ENCODE assay signal across 19 cellular contexts in the genomic region with DNA sequence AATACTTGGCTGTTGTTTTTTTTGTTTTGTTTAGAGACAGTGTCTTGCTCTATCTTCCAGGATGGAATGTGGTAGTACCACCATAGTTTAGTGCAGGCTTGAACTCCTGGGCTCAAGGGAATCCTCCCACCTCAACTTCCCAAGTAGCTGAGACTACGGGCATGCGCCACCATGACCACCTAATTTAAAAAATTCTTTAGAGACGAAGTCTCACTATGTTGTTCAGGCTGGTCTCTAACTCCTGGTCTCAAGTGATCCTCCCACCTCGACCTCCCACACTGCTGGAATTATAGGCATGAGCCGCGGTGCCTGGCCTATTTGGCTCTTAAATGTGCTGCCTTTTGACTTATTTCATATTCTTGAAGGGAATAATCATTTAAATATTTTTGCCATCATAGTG.
"Had no signal": no experiment of that assay in that cellular context is flagged by ENCODE, and none has a peak within 500 bp of the region (broad histone marks: within the 10 kb centered on the region; RNA-seq: fewer than 3 reads in every experiment).

No MANE protein-coding gene starts in this region.

- H3K4me3 Mint-ChIP-seq: activated CD8-positive, alpha-beta memory T cell treated with anti-CD3 and anti-CD28 coated beads, Interleukin-2, amount 10 ng/mL, durations not matched to agents 7 days and 5 days; activated naive CD8-positive, alpha-beta T cell treated with anti-CD3 and anti-CD28 coated beads for 36 hours; activated T-cell treated with anti-CD3 and anti-CD28 coated beads, Interleukin-2, amount 50 U/mL, for 24 hours; memory B cell; neural crest cell; stimulated activated naive B cell treated with anti-CD40 and anti-IgM and Interleukin-4, amounts not matched to agents 10 μg/mL and 1 μg/mL and 100 μg/mL, for 72 hours had no signal

- H3K27me3 ChIP-seq: breast epithelium, dorsolateral prefrontal cortex, heart right ventricle, spleen, tibial nerve had no signal

- H3K27ac Mint-ChIP-seq: activated CD8-positive, alpha-beta memory T cell treated with anti-CD3 and anti-CD28 coated beads, Interleukin-2, amount 10 ng/mL, durations not matched to agents 7 days and 5 days; activated naive CD8-positive, alpha-beta T cell treated with anti-CD3 and anti-CD28 coated beads for 36 hours; activated T-cell treated with anti-CD3 and anti-CD28 coated beads, Interleukin-2, amount 50 U/mL, for 24 hours; memory B cell; stimulated activated naive B cell treated with anti-CD40 and anti-IgM and Interleukin-4, amounts not matched to agents 10 μg/mL and 1 μg/mL and 100 μg/mL, for 72 hours had no signal

- H3K27ac ChIP-seq: breast epithelium, spleen, tibial nerve had no signal

- H3K27me3 Mint-ChIP-seq: activated CD8-positive, alpha-beta memory T cell treated with anti-CD3 and anti-CD28 coated beads, Interleukin-2, amount 10 ng/mL, durations not matched to agents 7 days and 5 days; activated naive CD8-positive, alpha-beta T cell treated with anti-CD3 and anti-CD28 coated beads for 36 hours; activated T-cell treated with anti-CD3 and anti-CD28 coated beads, Interleukin-2, amount 50 U/mL, for 24 hours; memory B cell; stimulated activated naive B cell treated with anti-CD40 and anti-IgM and Interleukin-4, amounts not matched to agents 10 μg/mL and 1 μg/mL and 100 μg/mL, for 72 hours had no signal

- H3K4me1 ChIP-seq: breast epithelium, tibial nerve had no signal

- H3K4me3 ChIP-seq: breast epithelium, dorsolateral prefrontal cortex, heart right ventricle, spleen, tibial nerve had no signal

- H3K36me3 ChIP-seq: breast epithelium, heart right ventricle had no signal

- FAIRE-seq: endometrium, islet of Langerhans had no signal

- ATAC-seq: activated CD8-positive, alpha-beta memory T cell treated with anti-CD3 and anti-CD28 coated beads, Interleukin-2, amount 10 ng/mL, durations not matched to agents 7 days and 5 days; left lobe of liver; stimulated activated naive B cell treated with anti-CD40 and anti-IgM and Interleukin-4, amounts not matched to agents 10 μg/mL and 1 μg/mL and 100 μg/mL, for 72 hours had no signal

- DNase-seq: activated CD4-positive, alpha-beta T cell treated with anti-CD3 and anti-CD28 coated beads, Interleukin-2, amount 50 U/mL, for 4 hours; activated CD4-positive, CD25-positive, alpha-beta regulatory T cell treated with anti-CD3 and anti-CD28 coated beads, Interleukin-2, amount 50 U/mL, for 72 hours; activated CD8-positive, alpha-beta memory T cell treated with anti-CD3 and anti-CD28 coated beads, Interleukin-2, amount 10 ng/mL, durations not matched to agents 7 days and 5 days; activated gamma-delta T cell treated with Interleukin-2 at 50 U/mL for 16 hours; activated naive CD8-positive, alpha-beta T cell treated with anti-CD3 and anti-CD28 coated beads for 36 hours; activated T-cell treated with anti-CD3 and anti-CD28 coated beads, Interleukin-2, amount 50 U/mL, for 24 hours; dorsolateral prefrontal cortex; right cardiac atrium; spleen; stimulated activated CD4-positive, alpha-beta T cell treated with anti-CD3 and anti-CD28 coated beads, Interleukin-1b, Interleukin-23, amount 100 ng/mL, for 48 hours; stimulated activated naive B cell treated with anti-CD40 and anti-IgM and Interleukin-4, amounts not matched to agents 10 μg/mL and 1 μg/mL and 100 μg/mL, for 72 hours had no signal
